10 cellular contexts compared by ENCODE assay signal in genomic region chr17:48723555-48724239, GRCh38. TPM values are rescaled to one million over a fixed set of nuclear protein-coding genes. Genes with fewer than 3 reads are reported as not detected.
A peak's percentile ranks its signal among the peaks of the same experiment; 100 is the strongest.
DNase-seq lines count a peak whose midpoint lies in the region; ATAC-seq and TF ChIP-seq lines count a peak whose summit lies in the region.
"Had no signal": no experiment of that assay in that cellular context is flagged by ENCODE, and none has a peak within 500 bp of the region (broad histone marks: within the 10 kb centered on the region; RNA-seq: fewer than 3 reads in every experiment).

No MANE protein-coding gene starts in this region.

- no peak overlapping the region for H3K27ac ChIP-seq in Peyer's patch
- peak overlapping the region; percentile 34 for H3K27ac ChIP-seq in smooth muscle cell (ENCODE audit: low read depth)
- H3K27ac ChIP-seq: BLaER1 had no signal

- H3K4me3 Mint-ChIP-seq in activated CD8-positive, alpha-beta memory T cell treated with anti-CD3 and anti-CD28 coated beads, Interleukin-2, amount 10 ng/mL, durations not matched to agents 7 days and 5 days, result peak overlapping the region; percentile 12

- no peaks in the 10 kb centered on the region for H3K36me3 ChIP-seq in Peyer's patch
- H3K36me3 ChIP-seq in smooth muscle cell (ENCODE audit: low read depth), result no peaks in the 10 kb centered on the region
- H3K36me3 ChIP-seq: BLaER1 had no signal

- TF ChIP-seq CTCF in Peyer's patch (IDR thresholded peaks at IDR 0.05) (no peak), foreskin fibroblast (IDR thresholded peaks at IDR 0.05; ENCODE audit: low read depth, low read length) (no peak), smooth muscle cell (IDR thresholded peaks at IDR 0.05; ENCODE audit: borderline replicate concordance, insufficient read depth, poor library complexity, severe bottlenecking) (no peak)

- H3K9me3 Mint-ChIP-seq in activated CD8-positive, alpha-beta memory T cell treated with anti-CD3 and anti-CD28 coated beads, Interleukin-2, amount 10 ng/mL, durations not matched to agents 7 days and 5 days (ENCODE audit: low read depth), result no peaks in the 10 kb centered on the region

- CTCF ChIA-PET in activated CD8-positive, alpha-beta memory T cell treated with anti-CD3 and anti-CD28 coated beads, Interleukin-2, amount 10 ng/mL, durations not matched to agents 7 days and 5 days (lab: Charles Lee), result interaction anchor here (0.6 to 4.6 kb wide), 50 partner anchors 10 to 619 kb away, joined by 3 to 56 read pairs (median 5); partner anchors contain the start of genes ATP5MC1, HOXB5 and TTLL6

- peak overlapping the region; percentile 83 for H3K4me2 ChIP-seq in smooth muscle cell
- H3K4me2 ChIP-seq: BLaER1 had no signal

- H3K27ac Mint-ChIP-seq in activated CD8-positive, alpha-beta memory T cell treated with anti-CD3 and anti-CD28 coated beads, Interleukin-2, amount 10 ng/mL, durations not matched to agents 7 days and 5 days, result peak overlapping the region; percentile 66

- H3K4me1 ChIP-seq in Peyer's patch (peaks cover 0 to 45% (median 14%) of the 10 kb centered on the region in 4 donors), smooth muscle cell (ENCODE audit: low read depth) (no peaks in the 10 kb centered on the region)
- H3K4me1 ChIP-seq: BLaER1 had no signal

- TF ChIP-seq POLR2A in Peyer's patch (IDR thresholded peaks at IDR 0.05), result no peak

- H3K4me3 ChIP-seq in Peyer's patch (peak overlapping the region in 3 of 4 donors; percentile 6 to 36 (median 28)), foreskin fibroblast (ENCODE audit: low read depth in 1 of 2, low read length in 2 of 2) (peak overlapping the region; percentile 20 to 29), smooth muscle cell (peak overlapping the region; percentile 42)
- H3K4me3 ChIP-seq: BLaER1 had no signal

- H3K27me3 Mint-ChIP-seq in activated CD8-positive, alpha-beta memory T cell treated with anti-CD3 and anti-CD28 coated beads, Interleukin-2, amount 10 ng/mL, durations not matched to agents 7 days and 5 days, result peaks cover 96% of the 10 kb centered on the region

- H2AFZ ChIP-seq in smooth muscle cell (ENCODE audit: low read depth), result peak overlapping the region; percentile 60

- H3K4me1 Mint-ChIP-seq in activated CD8-positive, alpha-beta memory T cell treated with anti-CD3 and anti-CD28 coated beads, Interleukin-2, amount 10 ng/mL, durations not matched to agents 7 days and 5 days, result peaks cover 26% of the 10 kb centered on the region

- H3K27me3 ChIP-seq in Peyer's patch (peaks cover 0 to 94% of the 10 kb centered on the region in 2 donors), smooth muscle cell (ENCODE audit: low read depth) (peaks cover 55% of the 10 kb centered on the region)

- peaks cover 10% of the 10 kb centered on the region for H3F3A ChIP-seq in smooth muscle cell (ENCODE audit: low read depth)

- no peaks in the 10 kb centered on the region for H3K79me2 ChIP-seq in smooth muscle cell (ENCODE audit: low read depth)

- no peak for DNase-seq in activated CD8-positive, alpha-beta memory T cell treated with anti-CD3 and anti-CD28 coated beads, Interleukin-2, amount 10 ng/mL, durations not matched to agents 7 days and 5 days
- no peak for DNase-seq in activated CD8-positive, alpha-beta memory T cell treated with anti-CD3 and anti-CD28 coated beads for 24 hours
- peak in 1 of 3 donors; percentile 58 for DNase-seq in Peyer's patch
- peak in 1 of 2 donors; percentile 63 for DNase-seq in foreskin fibroblast
- DNase-seq in smooth muscle cell (lab: John Stamatoyannopoulos, UW; ENCODE audit: unreplicated experiment), result no peak
- no peak for DNase-seq in stimulated activated CD4-positive, alpha-beta T cell treated with anti-CD3 and anti-CD28 coated beads, Interleukin-4, amount 100 ng/mL, for 24 hours

- 4% methylated on average over 40 of the region's 40 CpGs for WGBS in smooth muscle cell (ENCODE audit: low lambda C conversion rate)

- H3K36me3 Mint-ChIP-seq in activated CD8-positive, alpha-beta memory T cell treated with anti-CD3 and anti-CD28 coated beads, Interleukin-2, amount 10 ng/mL, durations not matched to agents 7 days and 5 days, result peaks cover 3% of the 10 kb centered on the region

- H3K9ac ChIP-seq in smooth muscle cell (ENCODE audit: low read depth), result peak overlapping the region; percentile 11
- H3K9ac ChIP-seq: BLaER1 had no signal

- no peak for ATAC-seq in activated CD8-positive, alpha-beta memory T cell treated with anti-CD3 and anti-CD28 coated beads, Interleukin-2, amount 10 ng/mL, durations not matched to agents 7 days and 5 days
- no peak for ATAC-seq in activated CD4-positive, CD25-positive, alpha-beta regulatory T cell treated with anti-CD3 and anti-CD28 coated beads, Interleukin-2, amount 50 U/mL, for 24 hours
- no peak for ATAC-seq in GM21529 (IDR thresholded peaks at IDR 0.05; ENCODE audit: unreplicated experiment)

- H3K9me3 ChIP-seq in Peyer's patch (peaks cover 0 to 3% (median 0%) of the 10 kb centered on the region in 4 donors), smooth muscle cell (replicated peaks; ENCODE audit: low read depth) (no peaks in the 10 kb centered on the region)

- no peaks in the 10 kb centered on the region for H4K20me1 ChIP-seq in smooth muscle cell (ENCODE audit: low read depth)

RNA-seq across cellular contexts. Expression of gene PRAC2, which starts 0.7 kb away (rescaled TPM):
- not detected for total RNA-seq in activated CD8-positive, alpha-beta memory T cell treated with anti-CD3 and anti-CD28 coated beads, Interleukin-2, amount 10 ng/mL, durations not matched to agents 7 days and 5 days
- total RNA-seq in Peyer's patch, result not detected
- total RNA-seq in smooth muscle cell, result 3.5 and 8.4 TPM in 2 replicates
- 6.8 and 7.8 TPM in 2 replicates for polyA plus RNA-seq in smooth muscle cell
- total RNA-seq: kidney epithelial cell had no signal

RNA-seq across cellular contexts. Expression of gene PRAC1, which starts 1.4 kb away (rescaled TPM):
- total RNA-seq in activated CD8-positive, alpha-beta memory T cell treated with anti-CD3 and anti-CD28 coated beads, Interleukin-2, amount 10 ng/mL, durations not matched to agents 7 days and 5 days, result not detected
- total RNA-seq in Peyer's patch (not detected), smooth muscle cell (not detected in 2 replicates)
- 2.4 and 6.5 TPM in 2 replicates for polyA plus RNA-seq in smooth muscle cell
- total RNA-seq: kidney epithelial cell had no signal

RNA-seq across cellular contexts. Expression of gene HOXB13, which starts 4.9 kb away (rescaled TPM):
- not detected for total RNA-seq in activated CD8-positive, alpha-beta memory T cell treated with anti-CD3 and anti-CD28 coated beads, Interleukin-2, amount 10 ng/mL, durations not matched to agents 7 days and 5 days
- total RNA-seq in Peyer's patch (under 1 TPM in 1 of 4 donors, not detected in 3; 0.54 TPM), smooth muscle cell (3.3 and 4.8 TPM in 2 replicates)
- polyA plus RNA-seq in smooth muscle cell, result 4.4 and 5.4 TPM in 2 replicates
- total RNA-seq: kidney epithelial cell had no signal
